In genomic region chr12:110780448-110780847, GRCh38 we compare ENCODE assay signal across 13 cellular contexts. TPM values are rescaled to one million over a fixed set of nuclear protein-coding genes. Genes with fewer than 3 reads are reported as not detected.
DNase-seq lines count a peak whose midpoint lies in the region; ATAC-seq and TF ChIP-seq lines count a peak whose summit lies in the region.
"Had no signal": no experiment of that assay in that cellular context is flagged by ENCODE, and none has a peak within 500 bp of the region (broad histone marks: within the 10 kb centered on the region; RNA-seq: fewer than 3 reads in every experiment).

No MANE protein-coding gene starts in this region.

- intact Hi-C loops in A673 (cut with micrococcal nuclease; ENCODE audit: unreplicated experiment) = no loop called here

- peaks cover 19% of the 10 kb centered on the region for H3K4me1 ChIP-seq in effector memory CD4-positive, alpha-beta T cell (ENCODE audit: control insufficient read depth, insufficient read depth, low read length, poor library complexity, severe bottlenecking)
- peaks cover 28% of the 10 kb centered on the region for H3K4me1 ChIP-seq in A673 (ENCODE audit: insufficient read depth, low read length, poor library complexity, severe bottlenecking)

- BruUV-seq in A673 (replicated peaks; lab: Mats Ljungman, UMichigan) = no TSS peak

- peak overlapping the region; percentile 73 for H3K4me3 Mint-ChIP-seq in T-helper 1 cell treated with Interleukin-12 subunit alpha and Interleukin-12 subunit beta and Interleukin-4 antibody, amounts not matched to agents 30 μg/mL and 1 μg/mL, for 36 hours

- peaks cover 2% of the 10 kb centered on the region for H3K36me3 Mint-ChIP-seq in T-helper 1 cell treated with Interleukin-12 subunit alpha and Interleukin-12 subunit beta and Interleukin-4 antibody, amounts not matched to agents 30 μg/mL and 1 μg/mL, for 36 hours (ENCODE audit: low read depth)

- H3K27ac ChIP-seq in effector memory CD4-positive, alpha-beta T cell (ENCODE audit: insufficient read depth, low read length, poor library complexity, severe bottlenecking) = peak overlapping the region; percentile 39
- no peak overlapping the region for H3K27ac ChIP-seq in A673 (ENCODE audit: low read depth, low read length, poor library complexity, severe bottlenecking)
- H3K27ac ChIP-seq: epithelial cell of prostate had no signal

- POLR2A ChIA-PET in A673 (lab: Charles Lee; ENCODE audit: low non-redundant PET) = no interaction called here

- ATAC-seq in GM18868 (IDR thresholded peaks at IDR 0.05; ENCODE audit: unreplicated experiment) (no peak), GM21381 (IDR thresholded peaks at IDR 0.05; ENCODE audit: unreplicated experiment) (no peak)
- ATAC-seq: activated CD4-positive, CD25-positive, alpha-beta regulatory T cell treated with anti-CD3 and anti-CD28 coated beads, Interleukin-2, amount 50 U/mL, for 24 hours; Right ventricle myocardium inferior had no signal

- CTCF ChIA-PET in A673 (lab: Charles Lee) = no interaction called here

- DNase-seq in activated T-cell treated with anti-CD3 and anti-CD28 coated beads for 4 hours (peak; percentile 5), NCI-H345 (lab: John Stamatoyannopoulos, UW) (no peak), A673 (ENCODE audit: low spot score) (no peak)
- peak in 2 of 3 donors; percentile 4 to 21 for DNase-seq in effector memory CD4-positive, alpha-beta T cell
- DNase-seq in stimulated activated CD8-positive, alpha-beta memory T cell treated with anti-CD3 and anti-CD28 coated beads, Interleukin-7, amount 100 ng/mL, for 24 hours (ENCODE audit: low read depth) = peak; percentile 12
- DNase-seq: NCI-H1417, NCI-H526 had no signal

- TF ChIP-seq CTCF in A673 (conservative IDR thresholded peaks at IDR 0.05; ENCODE audit: low read depth, low read length) = no peak

- H3K36me3 ChIP-seq in effector memory CD4-positive, alpha-beta T cell (ENCODE audit: control insufficient read depth, insufficient read depth, low read length) = no peaks in the 10 kb centered on the region
- H3K36me3 ChIP-seq in A673 (ENCODE audit: insufficient read depth, low read length, poor library complexity, severe bottlenecking) = no peaks in the 10 kb centered on the region

- no peaks in the 10 kb centered on the region for H3K9me3 ChIP-seq in effector memory CD4-positive, alpha-beta T cell (ENCODE audit: control insufficient read depth, low read length)
- H3K9me3 ChIP-seq in A673 (ENCODE audit: low read depth, low read length, poor library complexity, severe bottlenecking) = no peaks in the 10 kb centered on the region

- peaks cover 40% of the 10 kb centered on the region for H3K4me1 Mint-ChIP-seq in T-helper 1 cell treated with Interleukin-12 subunit alpha and Interleukin-12 subunit beta and Interleukin-4 antibody, amounts not matched to agents 30 μg/mL and 1 μg/mL, for 36 hours (ENCODE audit: low read depth)

- no peaks in the 10 kb centered on the region for H3K27me3 ChIP-seq in effector memory CD4-positive, alpha-beta T cell (replicated peaks; ENCODE audit: control insufficient read depth, insufficient read depth, low read length, poor library complexity, severe bottlenecking)
- no peaks in the 10 kb centered on the region for H3K27me3 ChIP-seq in A673 (replicated peaks; ENCODE audit: insufficient read depth, low read depth, low read length, poor library complexity)

- no peak overlapping the region for H3K4me3 ChIP-seq in effector memory CD4-positive, alpha-beta T cell (ENCODE audit: insufficient read depth, low read depth, low read length, poor library complexity, severe bottlenecking)
- H3K4me3 ChIP-seq in A673 (ENCODE audit: low read depth, low read length, poor library complexity, severe bottlenecking) = no peak overlapping the region

- H3K27me3 Mint-ChIP-seq in T-helper 1 cell treated with Interleukin-12 subunit alpha and Interleukin-12 subunit beta and Interleukin-4 antibody, amounts not matched to agents 30 μg/mL and 1 μg/mL, for 36 hours (ENCODE audit: low read depth) = no peaks in the 10 kb centered on the region

- H3K27ac Mint-ChIP-seq in T-helper 1 cell treated with Interleukin-12 subunit alpha and Interleukin-12 subunit beta and Interleukin-4 antibody, amounts not matched to agents 30 μg/mL and 1 μg/mL, for 36 hours = peak overlapping the region; percentile 97

- no peaks in the 10 kb centered on the region for H3K9me3 Mint-ChIP-seq in T-helper 1 cell treated with Interleukin-12 subunit alpha and Interleukin-12 subunit beta and Interleukin-4 antibody, amounts not matched to agents 30 μg/mL and 1 μg/mL, for 36 hours

RNA-seq across cellular contexts. Expression of gene PPP1CC, which starts 37.8 kb away (rescaled TPM):
- total RNA-seq in A673 (2021) = 268 and 274 TPM in 2 replicates

Comparison
In these comparisons a context has a peak if more than half of its experiments do, and no peak if none do; other contexts are left out.
1. DNase-seq: peak in activated T-cell treated with anti-CD3 and anti-CD28 coated beads for 4 hours (single experiment), effector memory CD4-positive, alpha-beta T cell (2 of 3) and stimulated activated CD8-positive, alpha-beta memory T cell treated with anti-CD3 and anti-CD28 coated beads, Interleukin-7, amount 100 ng/mL, for 24 hours (single experiment); none in NCI-H345 (single experiment) and A673 (single experiment).